In the genomic region with DNA sequence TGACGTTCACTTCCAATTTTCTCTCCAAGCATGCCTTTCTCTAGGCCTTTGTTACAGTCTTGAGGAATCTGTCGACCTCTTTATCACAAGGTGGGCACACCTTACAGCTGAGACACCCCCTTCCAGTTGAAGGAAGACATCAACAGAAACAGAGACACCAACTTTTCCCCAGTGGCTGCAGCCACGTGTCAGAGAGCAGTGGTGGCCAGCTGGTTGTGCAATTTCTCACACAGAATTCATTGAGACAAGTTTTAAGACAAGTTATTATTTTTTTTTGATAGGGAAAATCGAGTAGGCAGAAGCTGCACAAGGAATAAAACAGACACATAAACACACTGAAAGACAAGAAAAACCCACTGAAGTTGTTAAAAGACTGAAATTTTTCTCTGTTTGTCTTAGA, we compare ENCODE assay signal across 31 cellular contexts.
"Had no signal": no experiment of that assay in that cellular context is flagged by ENCODE, and none has a peak within 500 bp of the region (broad histone marks: within the 10 kb centered on the region; RNA-seq: fewer than 3 reads in every experiment).

No MANE protein-coding gene starts in this region.

- H3K36me3 ChIP-seq: adrenal gland, breast epithelium, MG63, SJCRH30, WERI-Rb-1 had no signal

- H3K4me1 Mint-ChIP-seq: IgD-negative memory B cell had no signal

- H3K9me3 Mint-ChIP-seq: activated CD4-positive, alpha-beta memory T cell treated with anti-CD3 and anti-CD28 coated beads for 36 hours; activated naive CD4-positive, alpha-beta T cell treated with anti-CD3 and anti-CD28 coated beads for 36 hours; activated naive CD4-positive, alpha-beta T cell treated with anti-CD3 and anti-CD28 coated beads, Interleukin-2, amount 50 U/mL, for 72 hours; activated T-cell treated with anti-CD3 and anti-CD28 coated beads, Interleukin-2, amount 50 U/mL, for 4 hours; activated T-helper 1 cell treated with anti-CD3 and anti-CD28 coated beads, Interleukin-12 subunit alpha, Interleukin-12 subunit beta, Interleukin-2, Interleukin-4 antibody, amounts not matched to agents 30 ng/mL and 10 ng/mL and 1 ng/mL, durations not matched to agents 14 hours and 24 hours and 36 hours; IgD-negative memory B cell had no signal

- H3K27ac Mint-ChIP-seq: activated CD4-positive, alpha-beta memory T cell treated with anti-CD3 and anti-CD28 coated beads for 36 hours; activated naive CD4-positive, alpha-beta T cell treated with anti-CD3 and anti-CD28 coated beads for 36 hours; activated naive CD4-positive, alpha-beta T cell treated with anti-CD3 and anti-CD28 coated beads, Interleukin-2, amount 50 U/mL, for 72 hours; activated T-helper 1 cell treated with anti-CD3 and anti-CD28 coated beads, Interleukin-12 subunit alpha, Interleukin-12 subunit beta, Interleukin-2, Interleukin-4 antibody, amounts not matched to agents 30 ng/mL and 10 ng/mL and 1 ng/mL, durations not matched to agents 14 hours and 24 hours and 36 hours; IgD-negative memory B cell had no signal

- H3K4me3 Mint-ChIP-seq: activated CD4-positive, alpha-beta memory T cell treated with anti-CD3 and anti-CD28 coated beads for 36 hours; activated naive CD4-positive, alpha-beta T cell treated with anti-CD3 and anti-CD28 coated beads for 36 hours; activated T-cell treated with anti-CD3 and anti-CD28 coated beads, Interleukin-2, amount 50 U/mL, for 4 hours; activated T-helper 1 cell treated with anti-CD3 and anti-CD28 coated beads, Interleukin-12 subunit alpha, Interleukin-12 subunit beta, Interleukin-2, Interleukin-4 antibody, amounts not matched to agents 30 ng/mL and 10 ng/mL and 1 ng/mL, durations not matched to agents 14 hours and 24 hours and 36 hours; IgD-negative memory B cell had no signal

- H3K27me3 ChIP-seq: adrenal gland, body of pancreas, breast epithelium, MG63, SJCRH30 had no signal

- H3K9me3 ChIP-seq: adrenal gland, body of pancreas, breast epithelium, MG63, SJCRH30 had no signal

- DNase-seq: activated CD4-positive, alpha-beta memory T cell treated with anti-CD3 and anti-CD28 coated beads for 36 hours; activated CD4-positive, alpha-beta T cell treated with anti-CD3 and anti-CD28 coated beads, Interleukin-2, amount 50 U/mL, for 1 hour; activated CD8-positive, alpha-beta memory T cell treated with anti-CD3 and anti-CD28 coated beads, Interleukin-2, amount 50 U/mL, for 4 hours; activated gamma-delta T cell treated with Interleukin-2 at 50 U/mL for 16 hours; activated naive CD4-positive, alpha-beta T cell treated with anti-CD3 and anti-CD28 coated beads for 36 hours; activated T-cell treated with anti-CD3 and anti-CD28 coated beads for 4 hours; activated T-cell treated with anti-CD3 and anti-CD28 coated beads, Interleukin-2, amount 50 U/mL, for 4 hours; adrenal gland; body of pancreas; caudate nucleus; Kasumi-1; KBM-7; MG63; NCI-H1048; NCI-H1105 treated with DMSO at 0.1 percent for 48 hours; NCI-H1436; NCI-H1694 treated with DMSO at 0.1 percent for 48 hours; NCI-H2029; NCI-H345; NCI-H526; NCI-H748 treated with DMSO at 0.1 percent for 48 hours; OCI-M1; SHP77; SJCRH30; T1000; WERI-Rb-1 had no signal

- H3K27ac ChIP-seq: adrenal gland, body of pancreas, breast epithelium, SJCRH30, SK-N-MC, WERI-Rb-1 had no signal

- H3K4me1 ChIP-seq: adrenal gland, body of pancreas, breast epithelium, SJCRH30 had no signal

- H3K36me3 Mint-ChIP-seq: activated CD4-positive, alpha-beta memory T cell treated with anti-CD3 and anti-CD28 coated beads for 36 hours; activated naive CD4-positive, alpha-beta T cell treated with anti-CD3 and anti-CD28 coated beads, Interleukin-2, amount 50 U/mL, for 72 hours had no signal

- H3K4me3 ChIP-seq: adrenal gland, body of pancreas, breast epithelium, MG63, SJCRH30, SK-N-MC had no signal

- ATAC-seq: activated T-cell treated with anti-CD3 and anti-CD28 coated beads, Interleukin-2, amount 50 U/mL, for 4 hours; body of pancreas had no signal
